ENCODE assay signal across 22 cellular contexts in genomic region chr6:116388924-116389323, GRCh38. TPM values are rescaled to one million over a fixed set of nuclear protein-coding genes. Genes with fewer than 3 reads are reported as not detected.
DNase-seq lines count a peak whose midpoint lies in the region; ATAC-seq lines count a peak whose summit lies in the region.
"Had no signal": no experiment of that assay in that cellular context is flagged by ENCODE, and none has a peak within 500 bp of the region (broad histone marks: within the 10 kb centered on the region; RNA-seq: fewer than 3 reads in every experiment).

No MANE protein-coding gene starts in this region.

- H3K9ac ChIP-seq in BLaER1 treated with 17β-estradiol and CSF1 and Interleukin-3, amounts not matched to agents 10 nM and 100 nM: peak overlapping the region in 2 of 11 experiments; percentile 11 to 16; a peak in 1 of 22 replicates
- H3K9ac ChIP-seq in GM23248: no peak overlapping the region
- no peak overlapping the region for H3K9ac ChIP-seq in mesenchymal stem cell (ENCODE audit: low read length)

- H2AFZ ChIP-seq in GM23248: no peak overlapping the region
- H2AFZ ChIP-seq in mesenchymal stem cell (ENCODE audit: low read depth, low read length): no peak overlapping the region

- no peak for DNase-seq in GM23248
- no peak for DNase-seq in mesenchymal stem cell
- no peak for DNase-seq in NCI-H526 treated with DMSO at 0.1 percent for 48 hours (lab: John Stamatoyannopoulos, UW)
- DNase-seq in DMS 273 (lab: John Stamatoyannopoulos, UW; ENCODE audit: unreplicated experiment): no peak
- DNase-seq: activated CD4-positive, alpha-beta T cell treated with anti-CD3 and anti-CD28 coated beads for 4 hours; body of pancreas; CD4-positive, alpha-beta T cell; colonic mucosa; DMS79 treated with DMSO at 0.1 percent for 48 hours; head of caudate nucleus; left ventricle myocardium inferior; MM.1S; NCI-H2171 treated with DMSO at 0.1 percent for 48 hours; NCI-H69; Right ventricle myocardium superior; thyroid gland had no signal

- peaks cover 63% of the 10 kb centered on the region for H3F3A ChIP-seq in GM23248 (ENCODE audit: insufficient read depth)

- no peaks in the 10 kb centered on the region for H4K20me1 ChIP-seq in BLaER1 treated with 17β-estradiol and CSF1 and Interleukin-3, amounts not matched to agents 10 nM and 100 nM
- H4K20me1 ChIP-seq in GM23248 (ENCODE audit: insufficient read depth): no peaks in the 10 kb centered on the region

- no peak overlapping the region for H2BK120ac ChIP-seq in mesenchymal stem cell (ENCODE audit: low read depth, low read length)

- no peaks in the 10 kb centered on the region for H3K9me3 Mint-ChIP-seq in activated T-helper 17 cell treated with anti-CD3 and anti-CD28 coated beads, Interleukin-2, amount 50 U/mL, for 72 hours
- H3K9me3 Mint-ChIP-seq: activated T-helper 2 cell treated with anti-CD3 and anti-CD28 coated beads, Interferon-gamma antibody, Interleukin-2, Interleukin-4, amounts not matched to agents 10 μg/mL and 5 μg/mL and 100 μg/mL, durations not matched to agents 14 hours and 24 hours and 36 hours; CD4-positive, alpha-beta T cell had no signal

- no peak overlapping the region for H2AK5ac ChIP-seq in mesenchymal stem cell (ENCODE audit: low read length, severe bottlenecking)

- H2BK12ac ChIP-seq in mesenchymal stem cell (ENCODE audit: low read length in 2 of 2): no peak overlapping the region

- H3K23ac ChIP-seq in mesenchymal stem cell (ENCODE audit: low read length in 2 of 2): no peak overlapping the region

- H3K4me2 ChIP-seq in BLaER1 treated with 17β-estradiol and CSF1 and Interleukin-3, amounts not matched to agents 10 nM and 100 nM: peak overlapping the region; percentile 45 to 87 (median 65)
- H3K4me2 ChIP-seq in GM23248 (ENCODE audit: unreplicated experiment) (peak overlapping the region; percentile 56), mesenchymal stem cell (ENCODE audit: low read length, poor library complexity, severe bottlenecking) (no peak overlapping the region)

- no peak overlapping the region for H3K4ac ChIP-seq in mesenchymal stem cell (ENCODE audit: low read depth in 1 of 2, low read length in 2 of 2)

- WGBS in GM23248 (ENCODE audit: low coverage in 1 of 2, low lambda C conversion rate in 2 of 2, missing lambda C conversion rate in 2 of 2), 2 experiments: 96 to 99% methylated on average over 3 of the region's 3 CpGs
- WGBS in mesenchymal stem cell: 67% methylated on average over 2 of the region's 3 CpGs

- H3K27ac ChIP-seq in BLaER1 treated with 17β-estradiol and CSF1 and Interleukin-3, amounts not matched to agents 10 nM and 100 nM: peak overlapping the region in 8 of 11 experiments; percentile 1 to 93 (median 84); a peak in 14 of 22 replicates
- H3K27ac ChIP-seq in GM23248 (peak overlapping the region; percentile 27), mesenchymal stem cell (ENCODE audit: low read length, poor library complexity, severe bottlenecking) (peak overlapping the region; percentile 8)
- H3K27ac ChIP-seq: body of pancreas, colonic mucosa, left ventricle myocardium inferior, right atrium auricular region, thyroid gland had no signal

- peaks cover 50 to 100% (median 78%) of the 10 kb centered on the region in 10 experiments for H3K4me1 ChIP-seq in BLaER1 treated with 17β-estradiol and CSF1 and Interleukin-3, amounts not matched to agents 10 nM and 100 nM
- peaks cover 84% of the 10 kb centered on the region for H3K4me1 ChIP-seq in GM23248 (ENCODE audit: insufficient read depth)
- peaks cover 13% of the 10 kb centered on the region for H3K4me1 ChIP-seq in mesenchymal stem cell (ENCODE audit: control insufficient read depth, insufficient read depth, low read depth, low read length)
- H3K4me1 ChIP-seq: body of pancreas, colonic mucosa had no signal

- H3K4me1 Mint-ChIP-seq in activated T-helper 17 cell treated with anti-CD3 and anti-CD28 coated beads, Interleukin-2, amount 50 U/mL, for 72 hours: peaks cover 53% of the 10 kb centered on the region

- no peak overlapping the region for H2BK5ac ChIP-seq in mesenchymal stem cell (ENCODE audit: low read depth, low read length, poor library complexity, severe bottlenecking)

- no peak overlapping the region for H3K14ac ChIP-seq in mesenchymal stem cell (ENCODE audit: low read length in 2 of 2)

- H2BK15ac ChIP-seq in mesenchymal stem cell (ENCODE audit: low read depth, poor library complexity, severe bottlenecking): no peak overlapping the region

- peak overlapping the region; percentile 39 for H3K27ac Mint-ChIP-seq in activated T-helper 17 cell treated with anti-CD3 and anti-CD28 coated beads, Interleukin-2, amount 50 U/mL, for 72 hours
- H3K27ac Mint-ChIP-seq: activated T-helper 2 cell treated with anti-CD3 and anti-CD28 coated beads, Interferon-gamma antibody, Interleukin-2, Interleukin-4, amounts not matched to agents 10 μg/mL and 5 μg/mL and 100 μg/mL, durations not matched to agents 14 hours and 24 hours and 36 hours; CD4-positive, alpha-beta T cell had no signal

- no peaks in the 10 kb centered on the region for H3K9me2 ChIP-seq in GM23248 (ENCODE audit: insufficient read depth)

- no peaks in the 10 kb centered on the region for H3K36me3 Mint-ChIP-seq in activated T-helper 17 cell treated with anti-CD3 and anti-CD28 coated beads, Interleukin-2, amount 50 U/mL, for 72 hours (ENCODE audit: low read depth)

- in situ Hi-C loops in GM23248 (cut with MboI): no loop called here

- H3K9me3 ChIP-seq in BLaER1 treated with 17β-estradiol and CSF1 and Interleukin-3, amounts not matched to agents 10 nM and 100 nM (replicated peaks in 1 of 11): no peaks in the 10 kb centered on the region
- H3K9me3 ChIP-seq in GM23248 (ENCODE audit: low read depth) (no peaks in the 10 kb centered on the region), mesenchymal stem cell (ENCODE audit: control insufficient read depth, low read length) (no peaks in the 10 kb centered on the region)
- H3K9me3 ChIP-seq: body of pancreas, colonic mucosa, left ventricle myocardium inferior, right atrium auricular region, thyroid gland had no signal

- no peaks in the 10 kb centered on the region for H3K36me3 ChIP-seq in BLaER1 treated with 17β-estradiol and CSF1 and Interleukin-3, amounts not matched to agents 10 nM and 100 nM
- H3K36me3 ChIP-seq in GM23248 (ENCODE audit: low read depth) (no peaks in the 10 kb centered on the region), mesenchymal stem cell (ENCODE audit: control insufficient read depth in 1 of 2, insufficient read depth in 2 of 2, low read depth in 1 of 2, low read length in 2 of 2) (no peaks in the 10 kb centered on the region)
- H3K36me3 ChIP-seq: colonic mucosa, left ventricle myocardium inferior, right atrium auricular region, thyroid gland had no signal

- peaks cover 78% of the 10 kb centered on the region for H3K79me2 ChIP-seq in GM23248 (ENCODE audit: insufficient read depth)

- ATAC-seq in activated T-helper 17 cell treated with anti-CD3 and anti-CD28 coated beads, Interleukin-2, amount 50 U/mL, for 72 hours (replicated peaks): no peak
- ATAC-seq in GM19452 (IDR thresholded peaks at IDR 0.05; ENCODE audit: unreplicated experiment) (no peak), GM21737 (IDR thresholded peaks at IDR 0.05; ENCODE audit: unreplicated experiment) (no peak)
- ATAC-seq: body of pancreas had no signal

- no peak overlapping the region for H4K8ac ChIP-seq in mesenchymal stem cell (ENCODE audit: low read length)

- H3K4me3 ChIP-seq in BLaER1 treated with 17β-estradiol and CSF1 and Interleukin-3, amounts not matched to agents 10 nM and 100 nM: no peak overlapping the region
- no peak overlapping the region for H3K4me3 ChIP-seq in GM23248
- H3K4me3 ChIP-seq in mesenchymal stem cell (ENCODE audit: insufficient read depth in 1 of 2, low read depth in 1 of 2, low read length in 2 of 2): no peak overlapping the region
- H3K4me3 ChIP-seq: body of pancreas, colonic mucosa, left ventricle myocardium inferior, right atrium auricular region, thyroid gland had no signal

- H3K27me3 ChIP-seq in BLaER1 treated with 17β-estradiol and CSF1 and Interleukin-3, amounts not matched to agents 10 nM and 100 nM: no peaks in the 10 kb centered on the region
- H3K27me3 ChIP-seq in GM23248 (replicated peaks; ENCODE audit: insufficient read depth) (no peaks in the 10 kb centered on the region), mesenchymal stem cell (ENCODE audit: control insufficient read depth in 1 of 2, insufficient read depth in 1 of 2, low read length in 2 of 2) (no peaks in the 10 kb centered on the region)
- H3K27me3 ChIP-seq: body of pancreas, colonic mucosa, right atrium auricular region, thyroid gland had no signal

- no peaks in the 10 kb centered on the region for H3K27me3 Mint-ChIP-seq in activated T-helper 17 cell treated with anti-CD3 and anti-CD28 coated beads, Interleukin-2, amount 50 U/mL, for 72 hours
- H3K27me3 Mint-ChIP-seq: CD4-positive, alpha-beta T cell had no signal

- no peak overlapping the region for H4K91ac ChIP-seq in mesenchymal stem cell (ENCODE audit: low read length)

- H3K4me3 Mint-ChIP-seq in activated T-helper 17 cell treated with anti-CD3 and anti-CD28 coated beads, Interleukin-2, amount 50 U/mL, for 72 hours: peak overlapping the region; percentile 64
- H3K4me3 Mint-ChIP-seq: CD4-positive, alpha-beta T cell had no signal

- peaks cover 5% of the 10 kb centered on the region for H3K79me1 ChIP-seq in mesenchymal stem cell (replicated peaks; ENCODE audit: low read length, poor library complexity, severe bottlenecking)

- no peak overlapping the region for H3K18ac ChIP-seq in mesenchymal stem cell (ENCODE audit: low read depth in 1 of 2, low read length in 2 of 2)

RNA-seq across cellular contexts. Expression of gene DSE, which starts 18.2 kb away (rescaled TPM):
- 76.9 and 83.9 TPM in 2 replicates for total RNA-seq in GM23248 (2014; rRNA removed; shearing (Covaris generic))
- polyA plus RNA-seq in GM23248 (2016; fragmentation: Nextera tagmentation; extraction: Ambion mirVana): 42.7 and 44.6 TPM in 2 replicates
- 10 to 100 TPM; 26.0 to 28.9 TPM for total RNA-seq in activated T-helper 17 cell treated with anti-CD3 and anti-CD28 coated beads, Interleukin-2, amount 50 U/mL, for 72 hours
- polyA plus RNA-seq in mesenchymal stem cell (2013, experiment 1 of 2): 32.5 TPM
- 32.4 TPM for polyA plus RNA-seq in mesenchymal stem cell (2013, experiment 2 of 2)

Comparison
In these comparisons a context has a peak if more than half of its experiments do, and no peak if none do; other contexts are left out.
1. H3K27ac ChIP-seq: peak in every context shown above with its lines; median percentile 84 in BLaER1 treated with 17β-estradiol and CSF1 and Interleukin-3, amounts not matched to agents 10 nM and 100 nM; 27 in GM23248; 8 in mesenchymal stem cell.